1 cellular context compared by ENCODE assay signal in the genomic region with DNA sequence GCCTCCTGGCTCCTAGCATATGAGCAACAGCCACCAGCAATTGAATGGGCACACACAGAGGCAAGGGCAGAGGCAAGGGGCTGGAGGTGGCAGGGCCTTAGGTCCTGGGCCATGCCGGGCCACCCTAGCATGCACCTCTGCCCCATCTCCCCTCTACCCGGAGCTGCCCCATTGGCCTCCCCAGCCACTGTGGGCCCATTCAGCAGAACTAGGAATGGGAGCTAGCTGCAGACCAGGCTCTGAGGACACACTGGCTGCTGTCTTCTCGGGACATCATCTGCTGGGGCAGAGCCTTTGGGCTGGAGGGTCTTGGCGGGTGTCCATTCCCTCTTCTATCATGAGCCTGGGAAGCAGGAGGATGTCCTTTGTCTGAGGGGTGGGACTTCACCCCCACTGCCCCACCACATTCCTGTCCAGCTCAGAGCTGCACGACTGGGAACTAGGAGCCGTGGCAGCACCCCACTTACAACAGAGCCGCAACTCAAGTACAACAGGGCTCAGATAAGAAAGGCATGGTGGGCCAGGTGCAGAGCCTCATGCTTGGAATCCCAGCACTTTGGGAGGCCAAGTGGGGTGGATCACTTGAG.
TF ChIP-seq lines count a peak whose summit lies in the region.

No MANE protein-coding gene starts in this region.

TF ChIP-seq in H1, 55 proteins besides CTCF, POLR2A, EP300 and RAD21:
- TF ChIP-seq SAP30 (IDR thresholded peaks at IDR 0.05; ENCODE audit: insufficient read depth, insufficient replicate concordance, low read length) (no peak), TAF1 (IDR thresholded peaks at IDR 0.05; ENCODE audit: low read depth, low read length) (no peak), PHF8 (conservative IDR thresholded peaks at IDR 0.05; ENCODE audit: low read depth, low read length) (no peak), HDAC6 (IDR thresholded peaks at IDR 0.05; ENCODE audit: low read depth, low read length) (no peak), NANOG (IDR thresholded peaks at IDR 0.05; ENCODE audit: insufficient read depth, low read depth, low read length, poor library complexity, severe bottlenecking) (no peak), ZNF274 (IDR thresholded peaks at IDR 0.05; ENCODE audit: borderline replicate concordance, extremely low read depth, low read length) (no peak), SIRT6 (IDR thresholded peaks at IDR 0.05; ENCODE audit: low read length) (no peak), NRF1 (IDR thresholded peaks at IDR 0.05; ENCODE audit: low read depth, low read length) (no peak), RNF2 (IDR thresholded peaks at IDR 0.05; ENCODE audit: borderline replicate concordance, low read depth, low read length, missing control alignments, poor library complexity, severe bottlenecking) (no peak), SRF (IDR thresholded peaks at IDR 0.05; ENCODE audit: low read depth, low read length) (no peak), SP1 (IDR thresholded peaks at IDR 0.05; ENCODE audit: low read depth, low read length) (no peak), TAF7 (optimal IDR thresholded peaks at IDR 0.05; ENCODE audit: borderline replicate concordance, low read depth, low read length) (no peak), POLR2AphosphoS5 (IDR thresholded peaks at IDR 0.05; ENCODE audit: low read depth, low read length) (no peak), KDM1A (IDR thresholded peaks at IDR 0.05; ENCODE audit: borderline replicate concordance, low read length) (no peak), CHD1 (IDR thresholded peaks at IDR 0.05; ENCODE audit: low read depth, low read length) (no peak), JUN (IDR thresholded peaks at IDR 0.05; ENCODE audit: low read depth, low read length) (no peak), EGR1 (IDR thresholded peaks at IDR 0.05; ENCODE audit: borderline replicate concordance, low read depth, low read length) (no peak)
- TF ChIP-seq, protein P1, sequence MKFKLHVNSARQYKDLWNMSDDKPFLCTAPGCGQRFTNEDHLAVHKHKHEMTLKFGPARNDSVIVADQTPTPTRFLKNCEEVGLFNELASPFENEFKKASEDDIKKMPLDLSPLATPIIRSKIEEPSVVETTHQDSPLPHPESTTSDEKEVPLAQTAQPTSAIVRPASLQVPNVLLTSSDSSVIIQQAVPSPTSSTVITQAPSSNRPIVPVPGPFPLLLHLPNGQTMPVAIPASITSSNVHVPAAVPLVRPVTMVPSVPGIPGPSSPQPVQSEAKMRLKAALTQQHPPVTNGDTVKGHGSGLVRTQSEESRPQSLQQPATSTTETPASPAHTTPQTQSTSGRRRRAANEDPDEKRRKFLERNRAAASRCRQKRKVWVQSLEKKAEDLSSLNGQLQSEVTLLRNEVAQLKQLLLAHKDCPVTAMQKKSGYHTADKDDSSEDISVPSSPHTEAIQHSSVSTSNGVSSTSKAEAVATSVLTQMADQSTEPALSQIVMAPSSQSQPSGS (IDR thresholded peaks at IDR 0.05; ENCODE audit: low read length) = no peak
